8 cellular contexts compared by ENCODE assay signal in the genomic region with DNA sequence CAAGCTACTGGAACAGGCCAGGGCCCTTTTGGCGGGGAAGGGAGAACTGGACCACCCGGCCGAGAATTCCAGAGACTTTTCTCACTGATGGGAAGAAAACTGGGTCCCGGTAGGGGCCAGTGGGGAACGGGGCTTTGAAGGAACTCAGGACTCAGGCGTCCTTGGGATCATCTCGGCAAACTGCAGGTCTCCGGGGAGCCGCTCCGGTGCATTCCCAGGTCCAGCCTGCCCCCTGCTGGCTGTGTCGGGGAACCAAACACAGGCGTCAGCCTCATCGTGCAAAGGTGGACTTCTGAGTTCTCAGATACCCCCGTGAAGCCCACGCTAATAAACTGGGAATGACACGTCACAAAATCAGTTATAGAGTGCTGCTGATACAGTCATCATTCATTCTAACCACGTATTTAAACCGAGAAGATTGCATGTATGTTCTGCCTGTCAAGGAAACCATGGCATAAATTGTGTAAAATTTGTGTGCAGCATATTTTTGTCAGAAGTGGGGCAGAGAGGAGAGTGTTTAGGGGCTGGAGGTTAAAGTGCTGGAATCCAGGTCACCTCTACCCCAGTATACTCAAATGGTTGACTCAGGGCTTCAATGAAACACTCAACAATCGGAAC.
DNase-seq lines count a peak whose midpoint lies in the region; ATAC-seq and TF ChIP-seq lines count a peak whose summit lies in the region.

No MANE protein-coding gene starts in this region.

- in situ Hi-C loops in G401 (cut with HindIII; ENCODE audit: low sequenced_read_pairs): no loop called here

- H3K4me1 ChIP-seq in KMS-11 (ENCODE audit: low read depth, poor library complexity, severe bottlenecking): peaks cover 5% of the 10 kb centered on the region

- no peak overlapping the region for H3K4me3 ChIP-seq in KMS-11 (IDR thresholded peaks at IDR 0.05; ENCODE audit: insufficient read depth, low read depth, low read length)

- peak; percentile 96 for TF ChIP-seq CTCF in KMS-11 (conservative IDR thresholded peaks at IDR 0.05; ENCODE audit: low read depth, low read length)

- H3K4me2 ChIP-seq in KMS-11: peak overlapping the region; percentile 14; the same call in 1 of the 2 replicates

- peak; percentile 43 for DNase-seq in G401 (ENCODE audit: low spot score)
- DNase-seq in SW480 (ENCODE audit: low spot score): peak; percentile 45
- peak; percentile 42 for DNase-seq in cerebellar cortex (ENCODE audit: low spot score)
- DNase-seq in left lobe of liver (ENCODE audit: low spot score): peak; percentile 68
- DNase-seq in stimulated activated CD4-positive, alpha-beta T cell treated with anti-CD3 and anti-CD28 coated beads, Interleukin-4, amount 100 ng/mL, for 48 hours (ENCODE audit: low read depth in 2 of 2): peak; percentile 44 to 62
- no peak for DNase-seq in central memory CD4-positive, alpha-beta T cell

- ATAC-seq in left lobe of liver (peak; percentile 92), GM21390 (IDR thresholded peaks at IDR 0.05; ENCODE audit: unreplicated experiment) (no peak)

- no peaks in the 10 kb centered on the region for H3K36me3 ChIP-seq in KMS-11 (ENCODE audit: insufficient read depth)

- no peaks in the 10 kb centered on the region for H4K20me1 ChIP-seq in KMS-11 (ENCODE audit: insufficient read depth)

- H3K79me2 ChIP-seq in KMS-11 (ENCODE audit: insufficient read depth, low read depth): no peaks in the 10 kb centered on the region

- H2AFZ ChIP-seq in KMS-11 (ENCODE audit: low read depth): peak overlapping the region; percentile 42; the same call in 1 of the 2 replicates

- no peak overlapping the region for H3K27ac ChIP-seq in KMS-11

- H3K27me3 ChIP-seq in KMS-11 (ENCODE audit: insufficient read depth, low read depth): no peaks in the 10 kb centered on the region

- no peak overlapping the region for H3K9ac ChIP-seq in KMS-11
